ENCODE assay signal across 14 cellular contexts in genomic region chr7:74199551-74200355, GRCh38. TPM values are rescaled to one million over a fixed set of nuclear protein-coding genes. Genes with fewer than 3 reads are reported as not detected.
A peak's percentile ranks its signal among the peaks of the same experiment; 100 is the strongest.
DNase-seq lines count a peak whose midpoint lies in the region; ATAC-seq and TF ChIP-seq lines count a peak whose summit lies in the region.
"Had no signal": no experiment of that assay in that cellular context is flagged by ENCODE, and none has a peak within 500 bp of the region (broad histone marks: within the 10 kb centered on the region; RNA-seq: fewer than 3 reads in every experiment).

No MANE protein-coding gene starts in this region.

- ATAC-seq in SK-N-SH treated with all-trans-retinoic acid at 6 μM for 48 hours, result peak; percentile 7; the same call in 1 of the 3 replicates
- ATAC-seq: Right ventricle myocardium inferior had no signal

- H3K36me3 ChIP-seq in SK-N-SH (replicated peaks in 1 of 2; ENCODE audit: control insufficient read depth in 1 of 2, insufficient read depth in 2 of 2, low read length in 1 of 2) (peaks cover 10 to 16% of the 10 kb centered on the region in 2 experiments), brain microvascular endothelial cell (replicated peaks) (peaks cover 22% of the 10 kb centered on the region), A673 (ENCODE audit: insufficient read depth, low read length, poor library complexity, severe bottlenecking) (peaks cover 16% of the 10 kb centered on the region), right atrium auricular region (peaks cover 12% of the 10 kb centered on the region)
- H3K36me3 ChIP-seq: colonic mucosa had no signal

- CTCF ChIA-PET in SK-N-SH (lab: Yijun Ruan, JAX), result interaction anchor here (0.8 to 17.9 kb wide), 8 partner anchors 9 to 229 kb away, joined by 3 to 537 read pairs (median 4); no protein-coding TSS in a partner anchor
- CTCF ChIA-PET in A673 (lab: Charles Lee), result no interaction called here

- H3K4me3 ChIP-seq in SK-N-SH (ENCODE audit: low read depth in 2 of 2, low read length in 1 of 2) (no peak overlapping the region), brain microvascular endothelial cell (ENCODE audit: low read depth, low read length) (no peak overlapping the region), A673 (ENCODE audit: low read depth, low read length, poor library complexity, severe bottlenecking) (no peak overlapping the region), right atrium auricular region (no peak overlapping the region)
- H3K4me3 ChIP-seq: colonic mucosa had no signal

- peak overlapping the region; percentile 25 for H3K27ac Mint-ChIP-seq in progenitor cell of endocrine pancreas

- no peaks in the 10 kb centered on the region for H3K9me3 ChIP-seq in SK-N-SH
- no peaks in the 10 kb centered on the region for H3K9me3 ChIP-seq in A673 (ENCODE audit: low read depth, low read length, poor library complexity, severe bottlenecking)
- H3K9me3 ChIP-seq in right atrium auricular region, result no peaks in the 10 kb centered on the region
- H3K9me3 ChIP-seq: colonic mucosa had no signal

- no peak overlapping the region for H2AFZ ChIP-seq in SK-N-SH (ENCODE audit: low read depth)

- no peak overlapping the region for H3K4me3 Mint-ChIP-seq in progenitor cell of endocrine pancreas (ENCODE audit: low read depth)
- H3K4me3 Mint-ChIP-seq: naive B cell had no signal

- H3K4me1 ChIP-seq in SK-N-SH (ENCODE audit: control insufficient read depth in 1 of 2, insufficient read depth in 2 of 2, low read depth in 1 of 2, low read length in 1 of 2) (no peaks in the 10 kb centered on the region), A673 (ENCODE audit: insufficient read depth, low read length, poor library complexity, severe bottlenecking) (no peaks in the 10 kb centered on the region), right atrium auricular region (no peaks in the 10 kb centered on the region)
- H3K4me1 ChIP-seq: colonic mucosa had no signal

- H3F3A ChIP-seq in SK-N-SH (replicated peaks; ENCODE audit: insufficient read depth), result peaks cover 49% of the 10 kb centered on the region

- H3K27me3 ChIP-seq in SK-N-SH (ENCODE audit: insufficient read depth), result no peaks in the 10 kb centered on the region
- H3K27me3 ChIP-seq in brain microvascular endothelial cell (replicated peaks), result no peaks in the 10 kb centered on the region
- H3K27me3 ChIP-seq in A673 (replicated peaks; ENCODE audit: insufficient read depth, low read depth, low read length, poor library complexity), result no peaks in the 10 kb centered on the region
- H3K27me3 ChIP-seq in right atrium auricular region, result no peaks in the 10 kb centered on the region
- H3K27me3 ChIP-seq: colonic mucosa had no signal

- peaks cover 8% of the 10 kb centered on the region; the same call in 1 of the 2 replicates for H4K20me1 ChIP-seq in SK-N-SH (ENCODE audit: insufficient read depth)

- H3K4me2 ChIP-seq in SK-N-SH, result no peak overlapping the region

- BruUV-seq in A673 (replicated peaks; lab: Mats Ljungman, UMichigan), result no TSS peak

- POLR2A ChIA-PET in SK-N-SH (lab: Yijun Ruan, JAX) (interaction anchor here (0.6 kb wide), 1 partner anchor 22 kb away, joined by 3 read pairs; no protein-coding TSS in a partner anchor), A673 (lab: Charles Lee; ENCODE audit: low non-redundant PET) (no interaction called here)

- H3K36me3 Mint-ChIP-seq in progenitor cell of endocrine pancreas (ENCODE audit: insufficient read depth), result peaks cover 9% of the 10 kb centered on the region

- H3K27ac ChIP-seq in SK-N-SH (ENCODE audit: low read depth in 2 of 2, low read length in 1 of 2) (no peak overlapping the region), brain microvascular endothelial cell (peak overlapping the region; percentile 22), A673 (ENCODE audit: low read depth, low read length, poor library complexity, severe bottlenecking) (no peak overlapping the region), right atrium auricular region (no peak overlapping the region)
- H3K27ac ChIP-seq: colonic mucosa had no signal

- TF ChIP-seq EP300 in SK-N-SH (IDR thresholded peaks at IDR 0.05; ENCODE audit: borderline replicate concordance in 1 of 2, low read depth in 1 of 2, low read length in 1 of 2), result no peak

- H3K9ac ChIP-seq in SK-N-SH, result no peak overlapping the region

- H3K27me3 Mint-ChIP-seq in progenitor cell of endocrine pancreas, result peaks cover 5% of the 10 kb centered on the region
- H3K27me3 Mint-ChIP-seq: naive B cell had no signal

- H3K79me2 ChIP-seq in SK-N-SH (ENCODE audit: insufficient read depth), result no peaks in the 10 kb centered on the region

- H3K4me1 Mint-ChIP-seq in progenitor cell of endocrine pancreas (ENCODE audit: low read depth), result no peaks in the 10 kb centered on the region

- H3K9me3 Mint-ChIP-seq in progenitor cell of endocrine pancreas (ENCODE audit: low read depth), result no peaks in the 10 kb centered on the region
- H3K9me3 Mint-ChIP-seq: naive B cell had no signal

- no peak for DNase-seq in SK-N-SH
- peak; percentile 31 for DNase-seq in MV-4-11 (lab: John Stamatoyannopoulos, UW)
- peak; percentile 37 for DNase-seq in brain microvascular endothelial cell
- no peak for DNase-seq in progenitor cell of endocrine pancreas (ENCODE audit: low spot score, unreplicated experiment)
- no peak for DNase-seq in A673 (ENCODE audit: low spot score)
- DNase-seq in COR-L47 (lab: John Stamatoyannopoulos, UW), result no peak
- DNase-seq in right atrium auricular region (ENCODE audit: low spot score), result no peak
- DNase-seq: colonic mucosa, DMS153, MM.1S, naive B cell, NCI-H2227 treated with DMSO at 0.1 percent for 48 hours had no signal

- H3K9me2 ChIP-seq in SK-N-SH, result no peaks in the 10 kb centered on the region

- in situ Hi-C loops in brain microvascular endothelial cell (cut with HindIII; ENCODE audit: low pct_ligation_motif_present, low sequenced_read_pairs), result loop anchor here (25.0 kb wide), 1 partner anchor 337 kb away; the partner anchor contains the start of gene TMEM270

- 88% methylated on average over 19 of the region's 19 CpGs for WGBS in SK-N-SH (ENCODE audit: low lambda C conversion rate)

- intact Hi-C loops in A673 (cut with micrococcal nuclease; ENCODE audit: unreplicated experiment), result loop anchor here (10.0 kb wide), 1 partner anchor 335 kb away; the partner anchor contains the start of gene TMEM270

- no peak for TF ChIP-seq RAD21 in SK-N-SH (IDR thresholded peaks at IDR 0.05; ENCODE audit: low read length)

- TF ChIP-seq CTCF in SK-N-SH (IDR thresholded peaks at IDR 0.05), result no peak
- TF ChIP-seq CTCF in brain microvascular endothelial cell (IDR thresholded peaks at IDR 0.05; ENCODE audit: low read depth, low read length, missing control alignments), result no peak
- no peak for TF ChIP-seq CTCF in progenitor cell of endocrine pancreas (IDR thresholded peaks at IDR 0.05; ENCODE audit: unreplicated experiment)
- no peak for TF ChIP-seq CTCF in A673 (conservative IDR thresholded peaks at IDR 0.05; ENCODE audit: low read depth, low read length)
- TF ChIP-seq CTCF in right atrium auricular region (IDR thresholded peaks at IDR 0.05), result no peak

TF ChIP-seq in SK-N-SH treated with all-trans-retinoic acid at 6 μM for 48 hours, 23 proteins besides CTCF, POLR2A, EP300 and RAD21 (continues in another document):
- no peak for TF ChIP-seq RARB (CRISPR knock-in tag; IDR thresholded peaks at IDR 0.05)
- TF ChIP-seq CREB5 (CRISPR knock-in tag; IDR thresholded peaks at IDR 0.05; ENCODE audit: low read depth), result no peak

TF ChIP-seq in SK-N-SH, 30 proteins besides CTCF, POLR2A, EP300 and RAD21 (continues in another document):
- no peak for TF ChIP-seq CHD2 (IDR thresholded peaks at IDR 0.05; ENCODE audit: low read length, partially characterized antibody)
- TF ChIP-seq TEAD4 (IDR thresholded peaks at IDR 0.05; ENCODE audit: borderline replicate concordance, insufficient read depth), result no peak
- TF ChIP-seq RFX5 (IDR thresholded peaks at IDR 0.05; ENCODE audit: low read length), result no peak
- TF ChIP-seq NFIC (IDR thresholded peaks at IDR 0.05; ENCODE audit: borderline replicate concordance), result no peak
- TF ChIP-seq GATA2 (CRISPR knock-in tag; IDR thresholded peaks at IDR 0.05), result no peak
- no peak for TF ChIP-seq USF2 (IDR thresholded peaks at IDR 0.05; ENCODE audit: borderline replicate concordance, low read depth, low read length)
- no peak for TF ChIP-seq TCF12 (IDR thresholded peaks at IDR 0.05)
- no peak for TF ChIP-seq EZH2phosphoT487 (IDR thresholded peaks at IDR 0.05; ENCODE audit: borderline replicate concordance, low read depth)

RNA-seq across cellular contexts. Expression of gene LAT2, which starts 10.1 kb away (rescaled TPM):
- polyA plus RNA-seq in SK-N-SH (2012; rRNA removed), result 2.4 and 2.5 TPM in 2 replicates
- polyA plus RNA-seq in SK-N-SH (2012; cell fraction: cytosol; rRNA removed), result 1.2 and 2.4 TPM in 2 replicates
- polyA plus RNA-seq in SK-N-SH (2012; cell fraction: nucleus; rRNA removed), result 4.7 and 5.1 TPM in 2 replicates
- total RNA-seq in progenitor cell of endocrine pancreas, result 0.89 and 1.1 TPM in 2 replicates
- 0.28 and 0.58 TPM in 2 replicates for total RNA-seq in A673 (2021)
- 1 to 10 TPM; 1.4 to 6.1 TPM for total RNA-seq in right atrium auricular region

RNA-seq across cellular contexts. Expression of gene EIF4H, which starts 25.6 kb away (rescaled TPM):
- polyA plus RNA-seq in SK-N-SH (2012; rRNA removed), result 443 and 468 TPM in 2 replicates
- polyA plus RNA-seq in SK-N-SH (2012; cell fraction: cytosol; rRNA removed), result 373 and 432 TPM in 2 replicates
- 258 and 306 TPM in 2 replicates for polyA plus RNA-seq in SK-N-SH (2012; cell fraction: nucleus; rRNA removed)
- 213 and 220 TPM in 2 replicates for total RNA-seq in progenitor cell of endocrine pancreas
- total RNA-seq in A673 (2021), result 432 and 453 TPM in 2 replicates
- 100 to 1,000 TPM; 175 to 203 TPM for total RNA-seq in right atrium auricular region

RNA-seq across cellular contexts. Expression of gene RFC2, which starts 54.4 kb away (rescaled TPM):
- polyA plus RNA-seq in SK-N-SH (2012; rRNA removed), result 31.2 and 36.1 TPM in 2 replicates
- polyA plus RNA-seq in SK-N-SH (2012; cell fraction: cytosol; rRNA removed), result 28.8 and 34.3 TPM in 2 replicates
- polyA plus RNA-seq in SK-N-SH (2012; cell fraction: nucleus; rRNA removed), result 14.6 and 17.1 TPM in 2 replicates
- 37.0 and 42.1 TPM in 2 replicates for total RNA-seq in progenitor cell of endocrine pancreas
- total RNA-seq in A673 (2021), result 113 and 125 TPM in 2 replicates
- total RNA-seq in right atrium auricular region, result 1 to 10 TPM; 6.0 to 8.5 TPM

Comparison
In these comparisons a context has a peak if more than half of its experiments do, and no peak if none do; other contexts are left out.
1. DNase-seq: peak in MV-4-11 (single experiment) and brain microvascular endothelial cell (single experiment); none in SK-N-SH (single experiment), progenitor cell of endocrine pancreas (single experiment), A673 (single experiment), COR-L47 (single experiment) and right atrium auricular region (single experiment).